In the genomic region with DNA sequence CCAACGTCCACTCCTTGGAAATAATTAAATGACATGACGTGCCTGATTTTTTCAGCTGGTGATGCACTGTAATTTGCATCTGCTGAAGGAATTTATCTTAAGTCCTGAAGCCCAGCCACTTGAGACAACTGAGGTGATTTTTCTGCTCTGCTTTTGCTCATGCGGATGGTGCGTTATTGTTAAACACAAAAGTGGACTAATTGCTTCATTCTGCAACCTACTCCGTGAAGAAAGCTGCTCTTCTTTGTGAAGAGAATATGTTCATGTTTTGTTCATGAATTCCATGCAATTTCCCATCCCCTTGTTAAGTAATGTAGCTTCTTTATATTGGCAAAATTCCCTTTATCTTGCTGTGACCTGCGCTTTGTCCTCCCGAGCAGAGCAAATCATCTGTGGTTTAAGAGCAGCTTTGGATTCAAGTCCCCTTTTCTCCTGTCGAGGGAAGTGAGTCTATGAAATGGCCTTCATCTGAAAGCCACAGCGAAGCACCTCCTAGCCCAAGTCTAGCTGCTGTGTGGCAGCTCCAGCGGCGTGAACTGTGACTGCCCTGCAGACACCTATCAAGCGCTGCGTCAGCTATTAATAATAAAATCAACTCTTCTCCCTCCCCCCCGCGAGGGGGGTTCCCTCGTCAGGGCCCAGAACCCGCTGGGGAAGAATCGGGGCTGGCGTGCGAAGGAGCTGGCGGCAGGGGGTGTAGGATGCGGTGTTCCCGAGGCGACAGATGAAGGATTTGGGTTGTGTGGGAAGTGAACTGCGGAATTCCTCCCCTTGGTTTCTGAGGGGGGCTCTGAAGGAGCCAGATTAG, we compare ENCODE assay signal across 8 cellular contexts. TPM values are rescaled to one million over a fixed set of nuclear protein-coding genes. Genes with fewer than 3 reads are reported as not detected.
DNase-seq lines count a peak whose midpoint lies in the region; ATAC-seq lines count a peak whose summit lies in the region.

No MANE protein-coding gene starts in this region.

- no peaks in the 10 kb centered on the region for H3K9me3 ChIP-seq in duodenal mucosa (ENCODE audit: control insufficient read depth in 1 of 2, low read length in 2 of 2)

- no peaks in the 10 kb centered on the region for H3K36me3 ChIP-seq in duodenal mucosa (ENCODE audit: control insufficient read depth in 1 of 2, insufficient read depth in 2 of 2, low read length in 2 of 2)

- H3K4me3 ChIP-seq in duodenal mucosa (ENCODE audit: low read depth in 1 of 2, low read length in 2 of 2), result peak overlapping the region; percentile 83 to 85

- DNase-seq in DMS79 (lab: John Stamatoyannopoulos, UW) (peak; percentile 23), MV-4-11 (lab: John Stamatoyannopoulos, UW) (peak; percentile 49), lung microvascular endothelial cell (ENCODE audit: low read depth in 2 of 2) (peak; percentile 36 to 63), NCI-H2029 treated with DMSO at 0.1 percent for 48 hours (lab: John Stamatoyannopoulos, UW) (no peak)
- peak; percentile 44 for DNase-seq in activated CD4-positive, alpha-beta T cell treated with anti-CD3 and anti-CD28 coated beads for 1 hour
- DNase-seq in stimulated activated CD8-positive, alpha-beta memory T cell treated with anti-CD3 and anti-CD28 coated beads, Interleukin-12 subunit alpha, Interleukin-12 subunit beta, amount 100 ng/mL, for 4 hours (ENCODE audit: low read depth), result peak; percentile 44

- peak overlapping the region; percentile 82 to 98 for H3K9ac ChIP-seq in duodenal mucosa (ENCODE audit: low read depth in 1 of 2, low read length in 2 of 2)

- peaks cover 27 to 28% of the 10 kb centered on the region in 2 donors for H3K4me1 ChIP-seq in duodenal mucosa (ENCODE audit: control insufficient read depth in 1 of 2, insufficient read depth in 2 of 2, low read length in 2 of 2)

- H3K27ac ChIP-seq in duodenal mucosa (ENCODE audit: low read depth, low read length), result peak overlapping the region; percentile 95

- peak; percentile 15 for ATAC-seq in GM21723 (IDR thresholded peaks at IDR 0.05; ENCODE audit: unreplicated experiment)

- no peaks in the 10 kb centered on the region for H3K27me3 ChIP-seq in duodenal mucosa (ENCODE audit: control insufficient read depth in 1 of 2, insufficient read depth in 2 of 2, low read length in 2 of 2)

RNA-seq across cellular contexts. Expression of a gene that starts 0.9 kb away (rescaled TPM):
- 71.3 and 113 TPM in 2 replicates for total RNA-seq in lung microvascular endothelial cell
